In genomic region chr22:42969348-42969975, GRCh38 we compare ENCODE assay signal across 13 cellular contexts. TPM values are rescaled to one million over a fixed set of nuclear protein-coding genes. Genes with fewer than 3 reads are reported as not detected.
DNase-seq lines count a peak whose midpoint lies in the region; ATAC-seq and TF ChIP-seq lines count a peak whose summit lies in the region.
"Had no signal": no experiment of that assay in that cellular context is flagged by ENCODE, and none has a peak within 500 bp of the region (broad histone marks: within the 10 kb centered on the region; RNA-seq: fewer than 3 reads in every experiment).

No MANE protein-coding gene starts in this region.

- intact Hi-C loops in activated naive CD4-positive, alpha-beta T cell treated with anti-CD3 and anti-CD28 coated beads for 36 hours (cut with micrococcal nuclease): loop anchor here (10.0 kb wide), 1 partner anchor 105 kb away; no protein-coding TSS in a partner anchor
- intact Hi-C loops in breast epithelium (cut with DNase I; ENCODE audit: low total_unique reads): no loop called here

- CTCF ChIA-PET in activated naive CD4-positive, alpha-beta T cell treated with anti-CD3 and anti-CD28 coated beads for 36 hours (lab: Charles Lee): no interaction called here

- TF ChIP-seq CTCF in breast epithelium (IDR thresholded peaks at IDR 0.05): no peak

- H3K4me3 Mint-ChIP-seq in activated naive CD4-positive, alpha-beta T cell treated with anti-CD3 and anti-CD28 coated beads for 36 hours: no peak overlapping the region
- H3K4me3 Mint-ChIP-seq in memory B cell: no peak overlapping the region
- H3K4me3 Mint-ChIP-seq: activated CD4-positive, alpha-beta T cell treated with anti-CD3 and anti-CD28 coated beads, Interleukin-2, amount 10 ng/mL, durations not matched to agents 24 days and 14 days; activated naive CD4-positive, alpha-beta T cell treated with anti-CD3 and anti-CD28 coated beads, Interleukin-2, amount 50 U/mL, for 24 hours; stimulated activated effector memory CD8-positive, alpha-beta T cell treated with anti-CD3 and anti-CD28 coated beads, Interleukin-12 subunit alpha, Interleukin-12 subunit beta, amount 100 ng/mL, for 72 hours had no signal

- peaks cover 0 to 5% of the 10 kb centered on the region in 2 donors for H3K4me1 ChIP-seq in breast epithelium
- peaks cover 22% of the 10 kb centered on the region for H3K4me1 ChIP-seq in SJCRH30

- H3K9me3 ChIP-seq in breast epithelium (no peaks in the 10 kb centered on the region), SJCRH30 (replicated peaks) (no peaks in the 10 kb centered on the region)

- peaks cover 12% of the 10 kb centered on the region for H3K36me3 Mint-ChIP-seq in activated naive CD4-positive, alpha-beta T cell treated with anti-CD3 and anti-CD28 coated beads for 36 hours (ENCODE audit: low read depth)
- H3K36me3 Mint-ChIP-seq in memory B cell: peaks cover 8% of the 10 kb centered on the region

- H3K36me3 ChIP-seq in breast epithelium (no peaks in the 10 kb centered on the region), SJCRH30 (peaks cover 22% of the 10 kb centered on the region)

- H3K27ac ChIP-seq in breast epithelium (peak overlapping the region; percentile 66 to 73), SJCRH30 (no peak overlapping the region)

- TF ChIP-seq POLR2A in breast epithelium (IDR thresholded peaks at IDR 0.05): no peak

- H3K27ac Mint-ChIP-seq in activated naive CD4-positive, alpha-beta T cell treated with anti-CD3 and anti-CD28 coated beads for 36 hours: peak overlapping the region; percentile 70
- peak overlapping the region; percentile 79 for H3K27ac Mint-ChIP-seq in memory B cell
- H3K27ac Mint-ChIP-seq: activated CD4-positive, alpha-beta T cell treated with anti-CD3 and anti-CD28 coated beads, Interleukin-2, amount 10 ng/mL, durations not matched to agents 24 days and 14 days; activated naive CD4-positive, alpha-beta T cell treated with anti-CD3 and anti-CD28 coated beads, Interleukin-2, amount 50 U/mL, for 24 hours; stimulated activated effector memory CD8-positive, alpha-beta T cell treated with anti-CD3 and anti-CD28 coated beads, Interleukin-12 subunit alpha, Interleukin-12 subunit beta, amount 100 ng/mL, for 72 hours had no signal

- no peak for DNase-seq in activated naive CD4-positive, alpha-beta T cell treated with anti-CD3 and anti-CD28 coated beads for 36 hours
- DNase-seq in activated naive CD4-positive, alpha-beta T cell treated with Interleukin-2 at 50 U/mL for 16 hours: no peak
- DNase-seq in breast epithelium (ENCODE audit: low spot score in 2 of 2) (no peak), memory B cell (ENCODE audit: low spot score in 2 of 2) (no peak), SJCRH30 (no peak), T-helper 9 cell (no peak)
- no peak for DNase-seq in effector CD8-positive, alpha-beta T cell (lab: John Stamatoyannopoulos, UW)
- DNase-seq: activated CD4-positive, alpha-beta T cell treated with anti-CD3 and anti-CD28 coated beads, Interleukin-2, amount 10 ng/mL, durations not matched to agents 24 days and 14 days; NCI-H526; stimulated activated CD4-positive, alpha-beta T cell treated with anti-CD3 and anti-CD28 coated beads, Interleukin-15, amount 100 ng/mL, for 24 hours had no signal

- H3K27me3 Mint-ChIP-seq in activated naive CD4-positive, alpha-beta T cell treated with anti-CD3 and anti-CD28 coated beads for 36 hours (ENCODE audit: low read depth): no peaks in the 10 kb centered on the region
- H3K27me3 Mint-ChIP-seq in memory B cell: no peaks in the 10 kb centered on the region
- H3K27me3 Mint-ChIP-seq: activated CD4-positive, alpha-beta T cell treated with anti-CD3 and anti-CD28 coated beads, Interleukin-2, amount 10 ng/mL, durations not matched to agents 24 days and 14 days; activated naive CD4-positive, alpha-beta T cell treated with anti-CD3 and anti-CD28 coated beads, Interleukin-2, amount 50 U/mL, for 24 hours had no signal

- H3K4me3 ChIP-seq in breast epithelium (no peak overlapping the region), SJCRH30 (no peak overlapping the region)

- ATAC-seq in memory B cell (ENCODE audit: low read depth): no peak
- no peak for ATAC-seq in GM19455 (IDR thresholded peaks at IDR 0.05; ENCODE audit: unreplicated experiment)
- ATAC-seq: stimulated activated effector memory CD8-positive, alpha-beta T cell treated with anti-CD3 and anti-CD28 coated beads, Interleukin-12 subunit alpha, Interleukin-12 subunit beta, amount 100 ng/mL, for 72 hours had no signal

- H3K9me3 Mint-ChIP-seq in activated naive CD4-positive, alpha-beta T cell treated with anti-CD3 and anti-CD28 coated beads for 36 hours: peaks cover 3% of the 10 kb centered on the region
- H3K9me3 Mint-ChIP-seq in memory B cell: no peaks in the 10 kb centered on the region
- H3K9me3 Mint-ChIP-seq: activated CD4-positive, alpha-beta T cell treated with anti-CD3 and anti-CD28 coated beads, Interleukin-2, amount 10 ng/mL, durations not matched to agents 24 days and 14 days; activated naive CD4-positive, alpha-beta T cell treated with anti-CD3 and anti-CD28 coated beads, Interleukin-2, amount 50 U/mL, for 24 hours; stimulated activated effector memory CD8-positive, alpha-beta T cell treated with anti-CD3 and anti-CD28 coated beads, Interleukin-12 subunit alpha, Interleukin-12 subunit beta, amount 100 ng/mL, for 72 hours had no signal

- H3K27me3 ChIP-seq in breast epithelium: no peaks in the 10 kb centered on the region
- no peaks in the 10 kb centered on the region for H3K27me3 ChIP-seq in SJCRH30

- H3K4me1 Mint-ChIP-seq in activated naive CD4-positive, alpha-beta T cell treated with anti-CD3 and anti-CD28 coated beads for 36 hours (ENCODE audit: low read depth): peaks cover 59% of the 10 kb centered on the region
- H3K4me1 Mint-ChIP-seq in memory B cell: peaks cover 32% of the 10 kb centered on the region

RNA-seq across cellular contexts. Expression of gene PACSIN2, which starts 45.5 kb away (rescaled TPM):
- total RNA-seq in activated naive CD4-positive, alpha-beta T cell treated with anti-CD3 and anti-CD28 coated beads for 36 hours: 10 to 100 TPM; 31.2 to 32.9 TPM
- 10 to 100 TPM; 43.8 to 82.7 (median 72.4) TPM for total RNA-seq in breast epithelium
- 78.3 and 78.5 TPM in 2 replicates for total RNA-seq in SJCRH30 (2014; rRNA removed; shearing (Covaris generic))
